Comparison of ENCODE assay signal across 8 cellular contexts in the genomic region with DNA sequence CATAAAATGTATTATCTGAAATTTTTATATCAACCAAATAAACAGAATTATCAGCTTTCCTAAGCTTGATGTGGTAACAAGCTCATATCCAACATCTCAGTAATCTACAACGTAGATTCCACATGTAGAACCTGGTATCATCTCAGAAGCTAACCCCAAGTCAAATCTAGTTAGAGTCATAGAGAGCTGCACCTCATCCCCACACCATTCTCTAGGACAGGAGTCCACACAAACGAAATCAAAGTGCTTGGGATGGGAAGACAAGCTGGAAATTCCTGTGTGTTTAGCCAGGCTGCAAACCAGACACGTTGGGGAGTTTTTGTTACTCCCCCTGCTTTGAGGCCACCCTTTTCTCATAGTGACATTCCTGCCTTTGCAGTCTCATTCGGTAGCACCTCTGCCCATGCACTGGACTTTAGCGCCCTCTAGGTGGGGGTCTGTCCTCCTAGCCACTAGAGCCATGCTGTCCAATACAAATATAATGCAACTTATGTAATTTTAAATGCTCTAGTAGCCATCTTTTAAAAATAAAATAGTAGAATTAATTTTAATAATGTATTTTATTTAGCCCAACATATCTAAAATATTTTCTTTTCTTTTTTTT. TPM values are rescaled to one million over a fixed set of nuclear protein-coding genes. Genes with fewer than 3 reads are reported as not detected.
DNase-seq lines count a peak whose midpoint lies in the region; ATAC-seq, FAIRE-seq and TF ChIP-seq lines count a peak whose summit lies in the region.

No MANE protein-coding gene starts in this region.

- no peak overlapping the region for H2BK12ac ChIP-seq in mesenchymal stem cell (ENCODE audit: low read length in 2 of 2)

- H3K27ac ChIP-seq in C4-2B (no peak overlapping the region), PC-3 (ENCODE audit: low read length) (no peak overlapping the region), mesenchymal stem cell (ENCODE audit: low read length, poor library complexity, severe bottlenecking) (no peak overlapping the region)

- no peaks in the 10 kb centered on the region for H3K79me1 ChIP-seq in mesenchymal stem cell (replicated peaks; ENCODE audit: low read length, poor library complexity, severe bottlenecking)

- H2BK120ac ChIP-seq in mesenchymal stem cell (ENCODE audit: low read depth, low read length): no peak overlapping the region

- POLR2A ChIA-PET in PC-3 (lab: Charles Lee; ENCODE audit: unreplicated experiment): no interaction called here

- CTCF ChIA-PET in PC-3 (lab: Charles Lee): interaction anchor here (0.7 kb wide), 1 partner anchor 378 kb away, joined by 3 read pairs; no protein-coding TSS in a partner anchor

- no TSS peak for BruUV-seq in PC-3 (replicated peaks; lab: Mats Ljungman, UMichigan)

- TF ChIP-seq CTCF in C4-2B (conservative IDR thresholded peaks at IDR 0.05) (peak; percentile 75), PC-3 (conservative IDR thresholded peaks at IDR 0.05; ENCODE audit: low read depth, low read length) (peak; percentile 77), bronchial epithelial cell (IDR thresholded peaks at IDR 0.05; ENCODE audit: insufficient read depth, low read length, severe bottlenecking) (peak; percentile 56)

- no peaks in the 10 kb centered on the region for H3K36me3 ChIP-seq in PC-3 (ENCODE audit: low read depth, low read length)
- no peaks in the 10 kb centered on the region for H3K36me3 ChIP-seq in bronchial epithelial cell (ENCODE audit: control insufficient read depth, insufficient read depth, low read length)
- H3K36me3 ChIP-seq in mesenchymal stem cell (ENCODE audit: control insufficient read depth in 1 of 2, insufficient read depth in 2 of 2, low read depth in 1 of 2, low read length in 2 of 2): no peaks in the 10 kb centered on the region

- DNase-seq in HUDEP-2 (lab: John Stamatoyannopoulos, UW; ENCODE audit: unreplicated experiment in 76 of 76) (peak in 62 of 76 experiments; percentile 3 to 76 (median 44)), PC-3 (peak; percentile 81), bronchial epithelial cell (ENCODE audit: low read depth) (peak; percentile 37), mesenchymal stem cell (peak; percentile 51), occipital lobe (lab: John Stamatoyannopoulos, UW) (no peak)

- H2AFZ ChIP-seq in PC-3 (ENCODE audit: low read length): no peak overlapping the region
- H2AFZ ChIP-seq in mesenchymal stem cell (ENCODE audit: low read depth, low read length): no peak overlapping the region

- no peak overlapping the region for H3K9ac ChIP-seq in PC-3 (ENCODE audit: low read length)
- H3K9ac ChIP-seq in mesenchymal stem cell (ENCODE audit: low read length): no peak overlapping the region

- H3K4me3 ChIP-seq in PC-3 (ENCODE audit: low read length): no peak overlapping the region
- no peak overlapping the region for H3K4me3 ChIP-seq in bronchial epithelial cell (ENCODE audit: low read depth, low read length)
- H3K4me3 ChIP-seq in mesenchymal stem cell (ENCODE audit: insufficient read depth in 1 of 2, low read depth in 1 of 2, low read length in 2 of 2): no peak overlapping the region

- no peaks in the 10 kb centered on the region for H3K9me2 ChIP-seq in PC-3 (replicated peaks; ENCODE audit: low read length)

- no peak overlapping the region for H3K14ac ChIP-seq in mesenchymal stem cell (ENCODE audit: low read length in 2 of 2)

- no peak overlapping the region for H3K23ac ChIP-seq in mesenchymal stem cell (ENCODE audit: low read length in 2 of 2)

- intact Hi-C loops in PC-3 (cut with micrococcal nuclease): loop anchor here (1.0 to 5.0 kb wide), 4 partner anchors 256 to 1177 kb away; no protein-coding TSS in a partner anchor

- no peaks in the 10 kb centered on the region for H4K20me1 ChIP-seq in PC-3 (ENCODE audit: low read length)

- no peaks in the 10 kb centered on the region for H3K79me2 ChIP-seq in PC-3 (ENCODE audit: low read length)

- no peak overlapping the region for H3K4ac ChIP-seq in mesenchymal stem cell (ENCODE audit: low read depth in 1 of 2, low read length in 2 of 2)

- H2AK5ac ChIP-seq in mesenchymal stem cell (ENCODE audit: low read length, severe bottlenecking): no peak overlapping the region

- H2BK15ac ChIP-seq in mesenchymal stem cell (ENCODE audit: low read depth, poor library complexity, severe bottlenecking): no peak overlapping the region

- H3K27me3 ChIP-seq in PC-3 (ENCODE audit: low read length): no peaks in the 10 kb centered on the region
- no peaks in the 10 kb centered on the region for H3K27me3 ChIP-seq in bronchial epithelial cell (ENCODE audit: control insufficient read depth, insufficient read depth, low read length)
- peaks cover 6 to 10% of the 10 kb centered on the region in 2 experiments for H3K27me3 ChIP-seq in mesenchymal stem cell (ENCODE audit: control insufficient read depth in 1 of 2, insufficient read depth in 1 of 2, low read length in 2 of 2)

- H4K8ac ChIP-seq in mesenchymal stem cell (ENCODE audit: low read length): no peak overlapping the region

- H3F3A ChIP-seq in PC-3 (ENCODE audit: low read length, unreplicated experiment): no peaks in the 10 kb centered on the region

- no peak overlapping the region for H3K18ac ChIP-seq in mesenchymal stem cell (ENCODE audit: low read depth in 1 of 2, low read length in 2 of 2)

- WGBS in mesenchymal stem cell: 29% methylated on average over 4 of the region's 5 CpGs

- H3K4me1 ChIP-seq in PC-3 (ENCODE audit: insufficient read depth, low read length): no peaks in the 10 kb centered on the region
- peaks cover 1% of the 10 kb centered on the region for H3K4me1 ChIP-seq in mesenchymal stem cell (ENCODE audit: control insufficient read depth, insufficient read depth, low read depth, low read length)

- H4K91ac ChIP-seq in mesenchymal stem cell (ENCODE audit: low read length): no peak overlapping the region

- no peak overlapping the region for H2BK5ac ChIP-seq in mesenchymal stem cell (ENCODE audit: low read depth, low read length, poor library complexity, severe bottlenecking)

- no peak overlapping the region for H3K4me2 ChIP-seq in PC-3 (ENCODE audit: low read length)
- no peak overlapping the region for H3K4me2 ChIP-seq in mesenchymal stem cell (ENCODE audit: low read length, poor library complexity, severe bottlenecking)

- no peak for FAIRE-seq in bronchial epithelial cell (lab: Jason Lieb, UNC)

- no peaks in the 10 kb centered on the region for H3K9me3 ChIP-seq in PC-3 (ENCODE audit: low read length)
- H3K9me3 ChIP-seq in mesenchymal stem cell (ENCODE audit: control insufficient read depth, low read length): no peaks in the 10 kb centered on the region

- peak; percentile 64 for ATAC-seq in GM18502 (IDR thresholded peaks at IDR 0.05; ENCODE audit: poor library complexity, unreplicated experiment)
- ATAC-seq in PC-3: peak; percentile 92
- ATAC-seq in GM21360 (IDR thresholded peaks at IDR 0.05; ENCODE audit: unreplicated experiment): no peak

RNA-seq across cellular contexts. Expression of gene SATB2, which starts 28.1 kb away (rescaled TPM):
- total RNA-seq in PC-3 (2014; rRNA removed): 3.0 and 5.1 TPM in 2 replicates
- total RNA-seq in bronchial epithelial cell: 1.6 and 2.0 TPM in 2 replicates
- polyA plus RNA-seq in mesenchymal stem cell (2013, experiment 1 of 2): 2.6 TPM
- polyA plus RNA-seq in mesenchymal stem cell (2013, experiment 2 of 2): 2.3 TPM
- total RNA-seq in occipital lobe: 532 TPM

Comparison
In these comparisons a context has a peak if more than half of its experiments do, and no peak if none do; other contexts are left out.
1. RNA of gene SATB2, which starts 28.1 kb away (total RNA-seq): 532 TPM in occipital lobe (single experiment); 3.0 to 5.1 TPM in PC-3 and 1.6 to 2.0 TPM in bronchial epithelial cell; every median in the first group is over 10 times any median in the second.
2. Peak in every context shown above with its lines, with median percentiles within 50 percentile points of each other: CTCF ChIP-seq.